In genomic region chr3:57592306-57592705, GRCh38 we compare ENCODE assay signal across 26 cellular contexts. TPM values are rescaled to one million over a fixed set of nuclear protein-coding genes. Genes with fewer than 3 reads are reported as not detected.
A peak's percentile ranks its signal among the peaks of the same experiment; 100 is the strongest.
DNase-seq lines count a peak whose midpoint lies in the region; ATAC-seq, FAIRE-seq and TF ChIP-seq lines count a peak whose summit lies in the region.
"Had no signal": no experiment of that assay in that cellular context is flagged by ENCODE, and none has a peak within 500 bp of the region (broad histone marks: within the 10 kb centered on the region; RNA-seq: fewer than 3 reads in every experiment).

No MANE protein-coding gene starts in this region.

- intact Hi-C loops in CD4-positive, alpha-beta T cell (cut with DNase I, micrococcal nuclease), result no loop called here

- peaks cover 2% of the 10 kb centered on the region; the same call in 1 of the 2 replicates for H3K23me2 ChIP-seq in H1 (ENCODE audit: low read depth, low read length)

- H2BK15ac ChIP-seq in H1 (ENCODE audit: low read length), result no peak overlapping the region

- H3K56ac ChIP-seq in H1 (replicated peaks; ENCODE audit: insufficient read length, low read depth, low read length), result no peak overlapping the region

- H2AFZ ChIP-seq in OCI-LY1 (ENCODE audit: low read length) (no peak overlapping the region), H1 (ENCODE audit: low read length) (no peak overlapping the region)

- H3K9me3 Mint-ChIP-seq in CD4-positive, alpha-beta T cell, result no peaks in the 10 kb centered on the region
- no peaks in the 10 kb centered on the region for H3K9me3 Mint-ChIP-seq in neural crest cell
- H3K9me3 Mint-ChIP-seq: activated CD4-positive, alpha-beta memory T cell treated with anti-CD3 and anti-CD28 coated beads, Interleukin-2, amount 10 ng/mL, durations not matched to agents 7 days and 5 days; activated naive CD4-positive, alpha-beta T cell treated with anti-CD3 and anti-CD28 coated beads, Interleukin-2, amount 10 ng/mL, durations not matched to agents 7 days and 5 days; activated T-cell treated with anti-CD3 and anti-CD28 coated beads, Interleukin-2, amount 50 U/mL, for 4 hours; CD4-positive, CD25-positive, alpha-beta regulatory T cell had no signal

- no peaks in the 10 kb centered on the region for H3K9me3 ChIP-seq in CD4-positive, alpha-beta T cell (ENCODE audit: control insufficient read depth, low read length)
- no peaks in the 10 kb centered on the region for H3K9me3 ChIP-seq in OCI-LY1 (ENCODE audit: low read length)
- no peaks in the 10 kb centered on the region for H3K9me3 ChIP-seq in H1 (ENCODE audit: insufficient read depth in 2 of 2, low read depth in 1 of 2, low read length in 1 of 2)
- no peaks in the 10 kb centered on the region for H3K9me3 ChIP-seq in gastroesophageal sphincter
- H3K9me3 ChIP-seq: esophagus squamous epithelium had no signal

- H3K4ac ChIP-seq in H1 (replicated peaks; ENCODE audit: insufficient read length, low read depth, low read length), result no peak overlapping the region

- H4K20me1 ChIP-seq in OCI-LY1 (ENCODE audit: insufficient read depth, low read length) (no peaks in the 10 kb centered on the region; the same call in 1 of the 2 replicates), H1 (replicated peaks in 1 of 2; ENCODE audit: control insufficient read depth in 1 of 2, insufficient read depth in 2 of 2, low read length in 2 of 2) (peaks cover 14% of the 10 kb centered on the region in 2 experiments)

- H3K36me3 Mint-ChIP-seq in CD4-positive, alpha-beta T cell (ENCODE audit: low read depth), result peaks cover 49% of the 10 kb centered on the region
- no peaks in the 10 kb centered on the region for H3K36me3 Mint-ChIP-seq in neural crest cell (ENCODE audit: low read depth)

- H3K4me1 ChIP-seq in OCI-LY1 (ENCODE audit: insufficient read depth, low read length, severe bottlenecking), result peaks cover 32% of the 10 kb centered on the region
- no peaks in the 10 kb centered on the region; a peak in 1 of 7 replicates for H3K4me1 ChIP-seq in H1 (replicated peaks in 1 of 4; ENCODE audit: control insufficient read depth in 3 of 4, insufficient read depth in 4 of 4, low read length in 3 of 4)
- peaks cover 0 to 76% (median 28%) of the 10 kb centered on the region in 3 donors for H3K4me1 ChIP-seq in gastroesophageal sphincter

- CTCF ChIA-PET in CD4-positive, alpha-beta T cell (lab: Charles Lee), result no interaction called here
- CTCF ChIA-PET in H1 (lab: Charles Lee; ENCODE audit: partially characterized antibody), result interaction anchor here (0.6 to 1.1 kb wide), 2 partner anchors 259 to 575 kb away, joined by 3 to 4 read pairs; no protein-coding TSS in a partner anchor

- H2BK20ac ChIP-seq in H1 (ENCODE audit: low read length), result no peak overlapping the region

- peaks cover 55% of the 10 kb centered on the region for H3K4me1 Mint-ChIP-seq in CD4-positive, alpha-beta T cell (ENCODE audit: low read depth)
- H3K4me1 Mint-ChIP-seq in neural crest cell, result peaks cover 27% of the 10 kb centered on the region

- H3K27me3 ChIP-seq in CD4-positive, alpha-beta T cell (ENCODE audit: control insufficient read depth, insufficient read depth, low read length), result no peaks in the 10 kb centered on the region
- H3K27me3 ChIP-seq in OCI-LY1 (ENCODE audit: insufficient read depth, low read length) (no peaks in the 10 kb centered on the region), H1 (replicated peaks in 1 of 4; ENCODE audit: control insufficient read depth in 3 of 4, extremely low read depth in 1 of 4, insufficient read depth in 3 of 4, low read length in 3 of 4) (no peaks in the 10 kb centered on the region), gastroesophageal sphincter (no peaks in the 10 kb centered on the region)
- H3K27me3 ChIP-seq: esophagus squamous epithelium had no signal

- H3K27ac ChIP-seq in CD4-positive, alpha-beta T cell (ENCODE audit: low read depth, low read length), result no peak overlapping the region
- H3K27ac ChIP-seq in OCI-LY1 (ENCODE audit: low read depth, low read length, poor library complexity, severe bottlenecking) (no peak overlapping the region), H1 (ENCODE audit: low read depth, low read length) (no peak overlapping the region), gastroesophageal sphincter (no peak overlapping the region)
- H3K27ac ChIP-seq: esophagus squamous epithelium, SK-N-MC had no signal

- H3K4me3 ChIP-seq in OCI-LY1 (ENCODE audit: low read depth, low read length, poor library complexity, severe bottlenecking) (no peak overlapping the region), H1 (ENCODE audit: extremely low read depth in 1 of 4, insufficient read depth in 2 of 4, low read depth in 3 of 4, low read length in 4 of 4) (no peak overlapping the region), gastroesophageal sphincter (no peak overlapping the region)
- H3K4me3 ChIP-seq: esophagus squamous epithelium, K562, SK-N-MC had no signal

- TF ChIP-seq POLR2A in H1 (IDR thresholded peaks at IDR 0.05; ENCODE audit: control extremely low read depth in 1 of 2, low read depth in 2 of 2, low read length in 2 of 2) (0 out of 3 replicates have a peak, but pooled peaks of 1 of the 2 experiments have one; percentile 23), gastroesophageal sphincter (IDR thresholded peaks at IDR 0.05) (no peak)

- peak overlapping the region; percentile 8 for H3K27ac Mint-ChIP-seq in CD4-positive, alpha-beta T cell
- H3K27ac Mint-ChIP-seq in neural crest cell (ENCODE audit: unreplicated experiment), result no peak overlapping the region
- H3K27ac Mint-ChIP-seq: activated CD4-positive, alpha-beta memory T cell treated with anti-CD3 and anti-CD28 coated beads, Interleukin-2, amount 10 ng/mL, durations not matched to agents 7 days and 5 days; activated naive CD4-positive, alpha-beta T cell treated with anti-CD3 and anti-CD28 coated beads, Interleukin-2, amount 10 ng/mL, durations not matched to agents 7 days and 5 days had no signal

- H3K4me2 ChIP-seq in OCI-LY1 (ENCODE audit: low read length) (peak overlapping the region; percentile 2; the same call in 1 of the 2 replicates), H1 (ENCODE audit: insufficient read depth in 1 of 2, low read depth in 2 of 2, low read length in 2 of 2) (no peak overlapping the region)

- H3K36me3 ChIP-seq in OCI-LY1 (ENCODE audit: insufficient read depth, low read length), result peaks cover 7% of the 10 kb centered on the region; the same call in 1 of the 2 replicates
- no peaks in the 10 kb centered on the region; a peak in 1 of 8 replicates for H3K36me3 ChIP-seq in H1 (ENCODE audit: control insufficient read depth in 2 of 4, insufficient read depth in 4 of 4, low read length in 3 of 4)
- H3K36me3 ChIP-seq in gastroesophageal sphincter, result no peaks in the 10 kb centered on the region

- no peak overlapping the region for H3K18ac ChIP-seq in H1 (ENCODE audit: extremely low read depth, low read length)

- no peak overlapping the region for H4K5ac ChIP-seq in H1 (ENCODE audit: insufficient read length, low read depth, low read length)

- H3K79me1 ChIP-seq in H1 (ENCODE audit: low read depth, low read length), result peaks cover 2% of the 10 kb centered on the region; the same call in 1 of the 2 replicates

- no peak for ATAC-seq in CD4-positive, alpha-beta T cell (ENCODE audit: poor library complexity)
- ATAC-seq in GM18858 (IDR thresholded peaks at IDR 0.05; ENCODE audit: unreplicated experiment), result no peak
- no peak for ATAC-seq in gastroesophageal sphincter
- ATAC-seq: activated T-cell treated with anti-CD3 and anti-CD28 coated beads, Interleukin-2, amount 50 U/mL, for 4 hours; K562; left lobe of liver had no signal

- no peak for FAIRE-seq in H1 (lab: Jason Lieb, UNC)
- FAIRE-seq: K562 had no signal

- TF ChIP-seq EP300 in H1 (IDR thresholded peaks at IDR 0.05; ENCODE audit: borderline replicate concordance in 1 of 2, low read depth in 2 of 2, low read length in 2 of 2) (no peak), gastroesophageal sphincter (IDR thresholded peaks at IDR 0.05) (no peak)

- no peaks in the 10 kb centered on the region for H3K9me2 ChIP-seq in OCI-LY1 (ENCODE audit: low read depth, low read length)

- no peak overlapping the region for H2BK5ac ChIP-seq in H1 (ENCODE audit: low read depth, low read length)

- H2AK5ac ChIP-seq in H1 (ENCODE audit: low read depth, low read length), result no peak overlapping the region

- no peaks in the 10 kb centered on the region for H3K27me3 Mint-ChIP-seq in CD4-positive, alpha-beta T cell
- H3K27me3 Mint-ChIP-seq in neural crest cell (ENCODE audit: low read depth), result no peaks in the 10 kb centered on the region
- H3K27me3 Mint-ChIP-seq: activated CD4-positive, alpha-beta memory T cell treated with anti-CD3 and anti-CD28 coated beads, Interleukin-2, amount 10 ng/mL, durations not matched to agents 7 days and 5 days; activated naive CD4-positive, alpha-beta T cell treated with anti-CD3 and anti-CD28 coated beads, Interleukin-2, amount 10 ng/mL, durations not matched to agents 7 days and 5 days; CD4-positive, CD25-positive, alpha-beta regulatory T cell had no signal

- H3K4me3 Mint-ChIP-seq in CD4-positive, alpha-beta T cell, result no peak overlapping the region
- peak overlapping the region; percentile 69 for H3K4me3 Mint-ChIP-seq in neural crest cell
- H3K4me3 Mint-ChIP-seq: activated CD4-positive, alpha-beta memory T cell treated with anti-CD3 and anti-CD28 coated beads, Interleukin-2, amount 10 ng/mL, durations not matched to agents 7 days and 5 days; activated naive CD4-positive, alpha-beta T cell treated with anti-CD3 and anti-CD28 coated beads, Interleukin-2, amount 10 ng/mL, durations not matched to agents 7 days and 5 days; activated T-cell treated with anti-CD3 and anti-CD28 coated beads, Interleukin-2, amount 50 U/mL, for 4 hours had no signal

- no peak overlapping the region for H4K91ac ChIP-seq in H1 (replicated peaks; ENCODE audit: insufficient read length, low read length)

- H3K79me2 ChIP-seq in OCI-LY1 (ENCODE audit: insufficient read depth, low read length), result peaks cover 82% of the 10 kb centered on the region
- H3K79me2 ChIP-seq in H1 (ENCODE audit: control insufficient read depth in 1 of 2, insufficient read depth in 2 of 2, low read length in 2 of 2), result peaks cover 57 to 91% of the 10 kb centered on the region in 2 experiments

- WGBS in H1 (ENCODE audit: extremely low coverage in 1 of 2, insufficient coverage in 1 of 2, insufficient read length in 1 of 2, insufficient replicate concordance in 2 of 2, low coverage in 1 of 2, low lambda C conversion rate in 2 of 2, missing lambda C conversion rate in 1 of 2), 2 experiments, result 74% methylated on average over 6 of the region's 6 CpGs; no CpG with 5 or more reads in 1 of the 2 experiments
- 59 to 60% methylated on average over 4 to 5 of the region's 6 CpGs for WGBS in gastroesophageal sphincter (ENCODE audit: low coverage in 1 of 2), 2 donors

- no peak overlapping the region for H3K14ac ChIP-seq in H1 (ENCODE audit: insufficient read length)

- H3F3A ChIP-seq in OCI-LY1 (ENCODE audit: insufficient read depth, low read length), result no peaks in the 10 kb centered on the region

- H3K23ac ChIP-seq in H1 (ENCODE audit: insufficient read length), result no peak overlapping the region

- DNase-seq in CD4-positive, alpha-beta T cell, result no peak
- no peak for DNase-seq in H1 (ENCODE audit: low read depth in 1 of 2, low spot score in 2 of 2)
- no peak for DNase-seq in neural crest cell (ENCODE audit: low read depth, low spot score)
- no peak for DNase-seq in NCI-H774 (lab: John Stamatoyannopoulos, UW)
- no peak for DNase-seq in Ammon's horn (ENCODE audit: low spot score)
- DNase-seq: activated CD4-positive, alpha-beta memory T cell treated with anti-CD3 and anti-CD28 coated beads, Interleukin-2, amount 10 ng/mL, durations not matched to agents 7 days and 5 days; activated CD4-positive, CD25-positive, alpha-beta regulatory T cell; activated naive CD4-positive, alpha-beta T cell treated with anti-CD3 and anti-CD28 coated beads, Interleukin-2, amount 10 ng/mL, durations not matched to agents 7 days and 5 days; activated T-cell treated with anti-CD3 and anti-CD28 coated beads, Interleukin-2, amount 50 U/mL, for 4 hours; anterior cingulate cortex; CD4-positive, CD25-positive, alpha-beta regulatory T cell; cerebellar nuclear complex; effector CD4-positive, alpha-beta T cell; esophagus squamous epithelium; NCI-H1694; NCI-H226; occipital lobe; RPMI8226; stimulated activated CD4-positive, alpha-beta T cell treated with anti-CD3 and anti-CD28 coated beads, Interleukin-15, amount 100 ng/mL, for 24 hours had no signal

- TF ChIP-seq RAD21 in H1 (IDR thresholded peaks at IDR 0.05 in 1 of 2, conservative IDR thresholded peaks at IDR 0.05 in 1 of 2; ENCODE audit: low read depth in 2 of 2, low read length in 2 of 2), result no peak

- H3K9ac ChIP-seq in OCI-LY1 (ENCODE audit: low read length) (no peak overlapping the region), H1 (replicated peaks in 1 of 4; ENCODE audit: extremely low read depth in 1 of 4, low read depth in 3 of 4, low read length in 3 of 4) (no peak overlapping the region; a peak in 1 of 7 replicates)

- H4K8ac ChIP-seq in H1 (ENCODE audit: extremely low read depth, insufficient read depth, low read length), result no peak overlapping the region

- POLR2A ChIA-PET in CD4-positive, alpha-beta T cell (lab: Charles Lee), result interaction anchor here (7.0 kb wide), 1 partner anchor 36 kb away, joined by 190 read pairs; the partner anchor contains the start of gene PDE12
- POLR2A ChIA-PET in H1 (lab: Charles Lee; ENCODE audit: partially characterized antibody), result interaction anchor here (1.0 to 2.6 kb wide), 3 partner anchors 11 to 42 kb away, joined by 3 to 8 read pairs (median 4); no protein-coding TSS in a partner anchor

- H2BK120ac ChIP-seq in H1 (replicated peaks; ENCODE audit: low read depth, low read length), result no peak overlapping the region

- no peak overlapping the region for H2BK12ac ChIP-seq in H1 (ENCODE audit: low read depth, low read length)

- no peak for TF ChIP-seq CTCF in CD4-positive, alpha-beta T cell (IDR thresholded peaks at IDR 0.05)
- no peak for TF ChIP-seq CTCF in OCI-LY1 (IDR thresholded peaks at IDR 0.05; ENCODE audit: low read length)
- TF ChIP-seq CTCF in H1 (IDR thresholded peaks at IDR 0.05; ENCODE audit: control extremely low read depth in 1 of 3, insufficient read depth in 1 of 3, low read depth in 1 of 3, low read length in 3 of 3), result no peak
- no peak for TF ChIP-seq CTCF in neural crest cell (conservative IDR thresholded peaks at IDR 0.05)
- no peak for TF ChIP-seq CTCF in gastroesophageal sphincter (IDR thresholded peaks at IDR 0.05)

RNA-seq across cellular contexts. Expression of gene ARF4, which starts 4.8 kb away (rescaled TPM):
- total RNA-seq in CD4-positive, alpha-beta T cell, result 10 to 100 TPM; 56.7 to 59.9 TPM
- total RNA-seq in H1 (2021; fragmentation: NEBNext Ultra II Directional; extraction: Animal tissue kit (Norgen Biotek cat#: 25700)), result 137 and 138 TPM in 2 replicates
- polyA plus RNA-seq in H1 (2011; rRNA removed), result 165 and 173 TPM in 2 replicates
- polyA plus RNA-seq in H1 (2011; cell fraction: cytosol; rRNA removed), result 141 TPM
- polyA plus RNA-seq in H1 (2011; cell fraction: nucleus; rRNA removed), result 205 TPM
- 107 to 127 TPM (median 114 TPM) in 4 replicates for polyA plus RNA-seq in H1 (2012, experiment 1 of 2)
- polyA plus RNA-seq in H1 (2012, experiment 2 of 2), result 60.7 TPM
- polyA plus RNA-seq in H1 (2013, experiment 1 of 2), result 112 TPM
- polyA plus RNA-seq in H1 (2013, experiment 2 of 2), result 112 TPM
- 212 and 226 TPM in 2 replicates for polyA minus RNA-seq in H1 (2011; rRNA and poly(A)+ RNA removed)
- polyA minus RNA-seq in H1 (2011; cell fraction: cytosol; rRNA and poly(A)+ RNA removed), result 74.6 TPM
- polyA minus RNA-seq in H1 (2011; cell fraction: nucleus; rRNA and poly(A)+ RNA removed), result 181 TPM
- total RNA-seq in neural crest cell (113 and 123 TPM in 2 replicates), gastroesophageal sphincter (100 to 1,000 TPM in 2 of 4 donors, 10 to 100 TPM in 2; 83.4 to 111 (median 99.6) TPM)

RNA-seq across cellular contexts. Expression of gene PDE12, which starts 36.2 kb away (rescaled TPM):
- 10 to 100 TPM; 40.5 to 40.9 TPM for total RNA-seq in CD4-positive, alpha-beta T cell
- total RNA-seq in H1 (2021; fragmentation: NEBNext Ultra II Directional; extraction: Animal tissue kit (Norgen Biotek cat#: 25700)), result 10.8 and 12.1 TPM in 2 replicates
- 9.0 and 13.1 TPM in 2 replicates for polyA plus RNA-seq in H1 (2011; rRNA removed)
- polyA plus RNA-seq in H1 (2011; cell fraction: cytosol; rRNA removed), result 9.3 TPM
- 11.4 TPM for polyA plus RNA-seq in H1 (2011; cell fraction: nucleus; rRNA removed)
- polyA plus RNA-seq in H1 (2012, experiment 1 of 2), result 6.6 to 9.9 TPM (median 8.2 TPM) in 4 replicates
- 1.9 TPM for polyA plus RNA-seq in H1 (2012, experiment 2 of 2)
- polyA plus RNA-seq in H1 (2013, experiment 1 of 2), result 6.7 TPM
- 7.2 TPM for polyA plus RNA-seq in H1 (2013, experiment 2 of 2)
- polyA minus RNA-seq in H1 (2011; rRNA and poly(A)+ RNA removed), result 22.2 and 27.4 TPM in 2 replicates
- polyA minus RNA-seq in H1 (2011; cell fraction: cytosol; rRNA and poly(A)+ RNA removed), result 17.6 TPM
- 16.1 TPM for polyA minus RNA-seq in H1 (2011; cell fraction: nucleus; rRNA and poly(A)+ RNA removed)
- 19.5 and 20.0 TPM in 2 replicates for total RNA-seq in neural crest cell
- total RNA-seq in gastroesophageal sphincter, result 10 to 100 TPM; 16.0 to 29.9 (median 21.7) TPM

RNA-seq across cellular contexts. Expression of gene DNAH12, which starts 48.2 kb away (rescaled TPM):
- under 1 TPM in 1 of 2 experiments, not detected in 1; 0.19 TPM for total RNA-seq in CD4-positive, alpha-beta T cell
- total RNA-seq in H1 (2021; fragmentation: NEBNext Ultra II Directional; extraction: Animal tissue kit (Norgen Biotek cat#: 25700)), result not detected in 2 replicates
- not detected in 2 replicates for polyA plus RNA-seq in H1 (2011; rRNA removed)
- not detected for polyA plus RNA-seq in H1 (2011; cell fraction: cytosol; rRNA removed)
- not detected for polyA plus RNA-seq in H1 (2011; cell fraction: nucleus; rRNA removed)
- polyA plus RNA-seq in H1 (2012, experiment 1 of 2), result not detected in 4 replicates
- not detected for polyA plus RNA-seq in H1 (2012, experiment 2 of 2)
- polyA plus RNA-seq in H1 (2013, experiment 1 of 2), result 0.04 TPM
- polyA plus RNA-seq in H1 (2013, experiment 2 of 2), result not detected
- 0.03 TPM in 1 of 2 replicates, not detected in the other for polyA minus RNA-seq in H1 (2011; rRNA and poly(A)+ RNA removed)
- polyA minus RNA-seq in H1 (2011; cell fraction: cytosol; rRNA and poly(A)+ RNA removed), result not detected
- polyA minus RNA-seq in H1 (2011; cell fraction: nucleus; rRNA and poly(A)+ RNA removed), result not detected
- total RNA-seq in neural crest cell (0.09 and 0.34 TPM in 2 replicates), gastroesophageal sphincter (under 1 TPM in 1 of 4 donors, not detected in 3; 0.27 TPM)
- polyA plus RNA-seq: AG04450; CD4-positive, CD25-positive, alpha-beta regulatory T cell had no signal
